Comparison of ENCODE assay signal across 1 cellular context in the genomic region with DNA sequence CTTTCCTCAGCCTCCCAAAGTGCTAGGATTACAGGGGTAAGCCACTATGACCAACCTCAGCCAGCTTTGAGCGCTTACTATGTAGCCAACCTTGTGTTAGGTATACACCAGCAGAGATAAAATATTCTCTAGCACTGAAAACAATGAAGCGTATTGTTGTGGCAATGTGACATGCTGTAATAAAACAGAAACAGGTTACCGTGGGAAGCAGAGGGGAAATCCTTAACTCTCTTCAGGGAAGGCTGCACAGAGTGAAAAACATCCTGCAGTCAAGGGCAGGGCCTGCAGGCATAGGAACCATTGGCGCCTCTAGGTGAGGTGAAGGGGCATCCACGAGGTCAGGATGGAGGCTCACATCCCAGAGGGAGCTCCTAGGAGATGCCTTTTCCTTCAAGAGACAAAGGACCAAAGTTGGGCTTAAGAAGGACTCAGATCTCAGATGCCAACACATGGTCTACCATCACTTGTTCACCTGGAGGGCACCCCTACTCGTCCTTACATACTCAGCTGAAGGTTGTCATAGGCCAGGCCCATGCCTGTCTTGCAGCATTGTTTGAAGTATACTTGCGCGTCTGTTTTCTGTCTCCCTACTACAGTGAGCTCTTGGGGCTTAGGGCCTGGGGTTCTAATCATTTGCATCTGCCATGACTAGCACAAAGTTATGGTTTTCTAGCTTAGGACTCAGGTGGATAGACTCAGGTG.
TF ChIP-seq lines count a peak whose summit lies in the region.

No MANE protein-coding gene starts in this region.

TF ChIP-seq in endothelial cell of umbilical vein, 7 proteins besides CTCF, POLR2A, EP300 and RAD21:
- TF ChIP-seq EZH2 (IDR thresholded peaks at IDR 0.05; ENCODE audit: borderline replicate concordance, low read depth, low read length, severe bottlenecking), result no peak
- no peak for TF ChIP-seq MYC (IDR thresholded peaks at IDR 0.05; ENCODE audit: low read depth, low read length)
- TF ChIP-seq POLR2AphosphoS5 (IDR thresholded peaks at IDR 0.05; ENCODE audit: insufficient read depth, low read depth, low read length), result no peak
- no peak for TF ChIP-seq JUN (IDR thresholded peaks at IDR 0.05; ENCODE audit: borderline replicate concordance, insufficient read depth, insufficient read length, low read depth)
- no peak for TF ChIP-seq MAX (IDR thresholded peaks at IDR 0.05; ENCODE audit: insufficient read depth, insufficient read length)
- no peak for TF ChIP-seq FOS (IDR thresholded peaks at IDR 0.05; ENCODE audit: borderline replicate concordance, insufficient read depth, low read length)
- no peak for TF ChIP-seq GATA2 (IDR thresholded peaks at IDR 0.05; ENCODE audit: insufficient read depth, insufficient read length, low read depth, low read length)
TF ChIP-seq in endothelial cell of umbilical vein: peak in this region for 0.
